Comparison of ENCODE assay signal across 19 cellular contexts in genomic region chr1:98340511-98340910, GRCh38.
"Had no signal": no experiment of that assay in that cellular context is flagged by ENCODE, and none has a peak within 500 bp of the region (broad histone marks: within the 10 kb centered on the region; RNA-seq: fewer than 3 reads in every experiment).

No MANE protein-coding gene starts in this region.

- H3K4me1 Mint-ChIP-seq: activated CD4-positive, alpha-beta T cell treated with anti-CD3 and anti-CD28 coated beads, Interleukin-2, amount 10 ng/mL, durations not matched to agents 7 days and 5 days had no signal

- H3K27me3 Mint-ChIP-seq: dendritic cell treated with granulocyte-macrophage colony-stimulating factor and Interleukin-4, amounts not matched to agents 40 ng/mL and 50 ng/mL, for 4 days; progenitor cell of endocrine pancreas had no signal

- H3K9me3 ChIP-seq: adrenal gland, esophagus muscularis mucosa, left lung, tibial artery had no signal

- H3K27me3 ChIP-seq: adrenal gland, esophagus muscularis mucosa, left lung, tibial artery had no signal

- H3K4me3 ChIP-seq: adrenal gland, esophagus muscularis mucosa, left lung, tibial artery had no signal

- H3K27ac Mint-ChIP-seq: activated CD4-positive, alpha-beta T cell treated with anti-CD3 and anti-CD28 coated beads, Interleukin-2, amount 10 ng/mL, durations not matched to agents 7 days and 5 days; dendritic cell treated with granulocyte-macrophage colony-stimulating factor and Interleukin-4, amounts not matched to agents 40 ng/mL and 50 ng/mL, for 4 days; nephron; progenitor cell of endocrine pancreas; T-helper 1 cell treated with Interleukin-12 subunit alpha and Interleukin-12 subunit beta and Interleukin-4 antibody, amounts not matched to agents 30 μg/mL and 1 μg/mL, for 36 hours had no signal

- H3K4me3 Mint-ChIP-seq: activated CD4-positive, alpha-beta T cell treated with anti-CD3 and anti-CD28 coated beads, Interleukin-2, amount 10 ng/mL, durations not matched to agents 7 days and 5 days; dendritic cell treated with granulocyte-macrophage colony-stimulating factor and Interleukin-4, amounts not matched to agents 40 ng/mL and 50 ng/mL, for 4 days; nephron; T-helper 1 cell treated with Interleukin-12 subunit alpha and Interleukin-12 subunit beta and Interleukin-4 antibody, amounts not matched to agents 30 μg/mL and 1 μg/mL, for 36 hours had no signal

- H3K36me3 ChIP-seq: adrenal gland, esophagus muscularis mucosa, left lung, tibial artery had no signal

- H3K9me3 Mint-ChIP-seq: activated CD4-positive, alpha-beta T cell treated with anti-CD3 and anti-CD28 coated beads, Interleukin-2, amount 10 ng/mL, durations not matched to agents 7 days and 5 days; dendritic cell treated with granulocyte-macrophage colony-stimulating factor and Interleukin-4, amounts not matched to agents 40 ng/mL and 50 ng/mL, for 4 days; nephron; T-helper 1 cell treated with Interleukin-12 subunit alpha and Interleukin-12 subunit beta and Interleukin-4 antibody, amounts not matched to agents 30 μg/mL and 1 μg/mL, for 36 hours had no signal

- H3K4me1 ChIP-seq: adrenal gland, esophagus muscularis mucosa, left lung, tibial artery had no signal

- ATAC-seq: left lung; stimulated activated naive CD8-positive, alpha-beta T cell treated with anti-CD3 and anti-CD28 coated beads, Interleukin-15, Interleukin-2, amounts not matched to agents 100 U/mL and 50 U/mL, for 24 hours had no signal

- H3K27ac ChIP-seq: adrenal gland, esophagus muscularis mucosa, left lung, tibial artery had no signal

- DNase-seq: activated CD4-positive, alpha-beta T cell treated with anti-CD3 and anti-CD28 coated beads, Interleukin-2, amount 10 ng/mL, durations not matched to agents 7 days and 5 days; activated CD8-positive, alpha-beta memory T cell treated with anti-CD3 and anti-CD28 coated beads, Interleukin-2, amount 50 U/mL, for 4 hours; activated effector memory CD4-positive, alpha-beta T cell treated with Interleukin-2 at 50 U/mL for 16 hours; activated naive CD4-positive, alpha-beta T cell treated with anti-CD3 and anti-CD28 coated beads, Interleukin-2, amount 50 U/mL, for 16 hours; activated T-cell treated with anti-CD3 and anti-CD28 coated beads, Interleukin-2, amount 50 U/mL, for 48 hours; adrenal gland; effector CD8-positive, alpha-beta T cell; foreskin melanocyte; kidney; left lung; midbrain; stimulated activated naive CD8-positive, alpha-beta T cell treated with anti-CD3 and anti-CD28 coated beads, Interleukin-15, Interleukin-2, amounts not matched to agents 100 U/mL and 50 U/mL, for 24 hours; substantia nigra; tibial artery had no signal
